ENCODE assay signal across 8 cellular contexts in genomic region chr2:11248-11941, GRCh38. TPM values are rescaled to one million over a fixed set of nuclear protein-coding genes. Genes with fewer than 3 reads are reported as not detected.
A peak's percentile ranks its signal among the peaks of the same experiment; 100 is the strongest.
DNase-seq lines count a peak whose midpoint lies in the region; ATAC-seq, FAIRE-seq and TF ChIP-seq lines count a peak whose summit lies in the region.

No MANE protein-coding gene starts in this region.

- H3F3A ChIP-seq in smooth muscle cell (ENCODE audit: low read depth), result no peaks in the 10 kb centered on the region

- H2AFZ ChIP-seq in smooth muscle cell (ENCODE audit: low read depth), result peak overlapping the region; percentile 37

- H3K4me3 ChIP-seq in GM12865 (ENCODE audit: low read depth, low read length), result no peak overlapping the region
- peak overlapping the region; percentile 43 for H3K4me3 ChIP-seq in left ventricle myocardium inferior
- H3K4me3 ChIP-seq in smooth muscle cell, result peak overlapping the region; percentile 57
- H3K4me3 ChIP-seq in vagina, result no peak overlapping the region

- H3K36me3 ChIP-seq in left ventricle myocardium inferior (no peaks in the 10 kb centered on the region), smooth muscle cell (ENCODE audit: low read depth) (no peaks in the 10 kb centered on the region), vagina (no peaks in the 10 kb centered on the region)

- H4K20me1 ChIP-seq in smooth muscle cell (ENCODE audit: low read depth), result no peaks in the 10 kb centered on the region

- no peak for TF ChIP-seq POLR2A in vagina (IDR thresholded peaks at IDR 0.05)

- peak; percentile 45 for DNase-seq in GM12865 (ENCODE audit: low read depth)
- DNase-seq in RCC 7860 (ENCODE audit: low spot score), result peak; percentile 30
- peak; percentile 36 for DNase-seq in activated gamma-delta T cell treated with anti-CD3 and anti-CD28 coated beads, Interleukin-2, amount 50 U/mL, for 16 hours (ENCODE audit: low read depth)
- peak; percentile 49 for DNase-seq in left ventricle myocardium inferior
- DNase-seq in smooth muscle cell (lab: John Stamatoyannopoulos, UW; ENCODE audit: unreplicated experiment), result peak; percentile 80
- DNase-seq in NCI-H2196 treated with DMSO at 0.1 percent for 48 hours (lab: John Stamatoyannopoulos, UW; ENCODE audit: unreplicated experiment), result no peak
- DNase-seq in vagina (ENCODE audit: extremely low spot score in 2 of 2), result no peak

- no peaks in the 10 kb centered on the region for H3K79me2 ChIP-seq in smooth muscle cell (ENCODE audit: low read depth)

- no peaks in the 10 kb centered on the region for H3K4me1 ChIP-seq in left ventricle myocardium inferior
- H3K4me1 ChIP-seq in smooth muscle cell (ENCODE audit: low read depth), result no peaks in the 10 kb centered on the region
- no peaks in the 10 kb centered on the region for H3K4me1 ChIP-seq in vagina

- H3K9me3 ChIP-seq in left ventricle myocardium inferior (replicated peaks), result peaks cover 6% of the 10 kb centered on the region
- H3K9me3 ChIP-seq in smooth muscle cell (replicated peaks; ENCODE audit: low read depth), result no peaks in the 10 kb centered on the region
- H3K9me3 ChIP-seq in vagina, result no peaks in the 10 kb centered on the region

- peak; percentile 39 for TF ChIP-seq CTCF in GM12865 (IDR thresholded peaks at IDR 0.05; ENCODE audit: insufficient read depth, low read depth, low read length, missing control alignments)
- TF ChIP-seq CTCF in left ventricle myocardium inferior (IDR thresholded peaks at IDR 0.05; ENCODE audit: borderline replicate concordance), result peak; percentile 65
- TF ChIP-seq CTCF in smooth muscle cell (IDR thresholded peaks at IDR 0.05; ENCODE audit: borderline replicate concordance, insufficient read depth, poor library complexity, severe bottlenecking), result peak; percentile 100
- no peak for TF ChIP-seq CTCF in vagina (IDR thresholded peaks at IDR 0.05)

- no peak for FAIRE-seq in RCC 7860 (lab: Jason Lieb, UNC)

- WGBS in smooth muscle cell (ENCODE audit: low lambda C conversion rate), result 31% methylated on average over 52 of the region's 54 CpGs

- H3K27me3 ChIP-seq in left ventricle myocardium inferior (ENCODE audit: low read depth) (no peaks in the 10 kb centered on the region), smooth muscle cell (ENCODE audit: low read depth) (no peaks in the 10 kb centered on the region), vagina (no peaks in the 10 kb centered on the region)

- H3K27ac ChIP-seq in left ventricle myocardium inferior (replicated peaks), result peak overlapping the region; percentile 61
- H3K27ac ChIP-seq in smooth muscle cell (ENCODE audit: low read depth), result no peak overlapping the region
- H3K27ac ChIP-seq in vagina, result no peak overlapping the region

- H3K4me2 ChIP-seq in smooth muscle cell, result peak overlapping the region; percentile 86

- intact Hi-C loops in left ventricle myocardium inferior (cut with micrococcal nuclease) (no loop called here), vagina (cut with DNase I) (no loop called here)

- H3K9ac ChIP-seq in smooth muscle cell (ENCODE audit: low read depth), result no peak overlapping the region

- no peak for ATAC-seq in HG03135 (IDR thresholded peaks at IDR 0.05; ENCODE audit: unreplicated experiment)

RNA-seq across cellular contexts. Expression of gene FAM110C, which starts 34.9 kb away (rescaled TPM):
- total RNA-seq in left ventricle myocardium inferior (3.3 TPM), smooth muscle cell (2.3 and 3.0 TPM in 2 replicates), vagina (27.3 TPM)
- polyA plus RNA-seq in smooth muscle cell, result 0.14 and 0.16 TPM in 2 replicates

Comparison
In these comparisons a context has a peak if more than half of its experiments do, and no peak if none do; other contexts are left out.
1. DNase-seq: peak in GM12865 (single experiment), RCC 7860 (single experiment), activated gamma-delta T cell treated with anti-CD3 and anti-CD28 coated beads, Interleukin-2, amount 50 U/mL, for 16 hours (single experiment), left ventricle myocardium inferior (single experiment) and smooth muscle cell (single experiment); none in NCI-H2196 treated with DMSO at 0.1 percent for 48 hours (single experiment) and vagina (0 of 2).
2. H3K4me3 ChIP-seq: peak in left ventricle myocardium inferior (single experiment) and smooth muscle cell (single experiment); none in GM12865 (single experiment) and vagina (0 of 2).
3. CTCF ChIP-seq: peak in GM12865 (single experiment), left ventricle myocardium inferior (single experiment) and smooth muscle cell (single experiment); none in vagina (0 of 3).